In genomic region chr20:24933266-24933908, GRCh38 we compare ENCODE assay signal across 2 cellular contexts.
TF ChIP-seq lines count a peak whose summit lies in the region.

No MANE protein-coding gene starts in this region.

TF ChIP-seq in Ishikawa, 13 proteins besides CTCF, POLR2A, EP300 and RAD21 (continued from another document):
- no peak for TF ChIP-seq REST (IDR thresholded peaks at IDR 0.05; ENCODE audit: low read depth)
- 0 out of 2 replicates have a peak, but pooled peaks have one; percentile 28 for TF ChIP-seq ZBTB7A (IDR thresholded peaks at IDR 0.05; ENCODE audit: low read depth)
- no peak for TF ChIP-seq CEBPB (IDR thresholded peaks at IDR 0.05)
- no peak for TF ChIP-seq TAF1 (IDR thresholded peaks at IDR 0.05; ENCODE audit: low read depth)
- no peak for TF ChIP-seq TCF12 (IDR thresholded peaks at IDR 0.05; ENCODE audit: low read depth)
- TF ChIP-seq TEAD4 (IDR thresholded peaks at IDR 0.05), result no peak

TF ChIP-seq in SK-N-SH, 30 proteins besides CTCF, POLR2A, EP300 and RAD21:
- TF ChIP-seq ZBTB33 (IDR thresholded peaks at IDR 0.05; ENCODE audit: borderline replicate concordance, low read depth), result no peak
- TF ChIP-seq ELF1 (IDR thresholded peaks at IDR 0.05), result no peak
- TF ChIP-seq PBX3 (IDR thresholded peaks at IDR 0.05), result no peak
- TF ChIP-seq REST (IDR thresholded peaks at IDR 0.05; ENCODE audit: low read depth, low read length), result no peak
- TF ChIP-seq YY1 (IDR thresholded peaks at IDR 0.05; ENCODE audit: low read depth), result no peak
- TF ChIP-seq MEF2A (IDR thresholded peaks at IDR 0.05; ENCODE audit: borderline replicate concordance, low read depth), result no peak
